Comparison of ENCODE assay signal across 1 cellular context in genomic region chr18:46388295-46388694, GRCh38.
TF ChIP-seq lines count a peak whose summit lies in the region.

No MANE protein-coding gene starts in this region.

TF ChIP-seq in GM23338, 12 proteins besides CTCF, POLR2A, EP300 and RAD21 (continued from another document):
- TF ChIP-seq, protein P1, sequence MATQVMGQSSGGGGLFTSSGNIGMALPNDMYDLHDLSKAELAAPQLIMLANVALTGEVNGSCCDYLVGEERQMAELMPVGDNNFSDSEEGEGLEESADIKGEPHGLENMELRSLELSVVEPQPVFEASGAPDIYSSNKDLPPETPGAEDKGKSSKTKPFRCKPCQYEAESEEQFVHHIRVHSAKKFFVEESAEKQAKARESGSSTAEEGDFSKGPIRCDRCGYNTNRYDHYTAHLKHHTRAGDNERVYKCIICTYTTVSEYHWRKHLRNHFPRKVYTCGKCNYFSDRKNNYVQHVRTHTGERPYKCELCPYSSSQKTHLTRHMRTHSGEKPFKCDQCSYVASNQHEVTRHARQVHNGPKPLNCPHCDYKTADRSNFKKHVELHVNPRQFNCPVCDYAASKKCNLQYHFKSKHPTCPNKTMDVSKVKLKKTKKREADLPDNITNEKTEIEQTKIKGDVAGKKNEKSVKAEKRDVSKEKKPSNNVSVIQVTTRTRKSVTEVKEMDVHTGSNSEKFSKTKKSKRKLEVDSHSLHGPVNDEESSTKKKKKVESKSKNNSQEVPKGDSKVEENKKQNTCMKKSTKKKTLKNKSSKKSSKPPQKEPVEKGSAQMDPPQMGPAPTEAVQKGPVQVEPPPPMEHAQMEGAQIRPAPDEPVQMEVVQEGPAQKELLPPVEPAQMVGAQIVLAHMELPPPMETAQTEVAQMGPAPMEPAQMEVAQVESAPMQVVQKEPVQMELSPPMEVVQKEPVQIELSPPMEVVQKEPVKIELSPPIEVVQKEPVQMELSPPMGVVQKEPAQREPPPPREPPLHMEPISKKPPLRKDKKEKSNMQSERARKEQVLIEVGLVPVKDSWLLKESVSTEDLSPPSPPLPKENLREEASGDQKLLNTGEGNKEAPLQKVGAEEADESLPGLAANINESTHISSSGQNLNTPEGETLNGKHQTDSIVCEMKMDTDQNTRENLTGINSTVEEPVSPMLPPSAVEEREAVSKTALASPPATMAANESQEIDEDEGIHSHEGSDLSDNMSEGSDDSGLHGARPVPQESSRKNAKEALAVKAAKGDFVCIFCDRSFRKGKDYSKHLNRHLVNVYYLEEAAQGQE (IDR thresholded peaks at IDR 0.05; ENCODE audit: unreplicated experiment), result no peak
- TF ChIP-seq, protein P2, sequence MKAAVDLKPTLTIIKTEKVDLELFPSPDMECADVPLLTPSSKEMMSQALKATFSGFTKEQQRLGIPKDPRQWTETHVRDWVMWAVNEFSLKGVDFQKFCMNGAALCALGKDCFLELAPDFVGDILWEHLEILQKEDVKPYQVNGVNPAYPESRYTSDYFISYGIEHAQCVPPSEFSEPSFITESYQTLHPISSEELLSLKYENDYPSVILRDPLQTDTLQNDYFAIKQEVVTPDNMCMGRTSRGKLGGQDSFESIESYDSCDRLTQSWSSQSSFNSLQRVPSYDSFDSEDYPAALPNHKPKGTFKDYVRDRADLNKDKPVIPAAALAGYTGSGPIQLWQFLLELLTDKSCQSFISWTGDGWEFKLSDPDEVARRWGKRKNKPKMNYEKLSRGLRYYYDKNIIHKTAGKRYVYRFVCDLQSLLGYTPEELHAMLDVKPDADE (IDR thresholded peaks at IDR 0.05), result no peak
- TF ChIP-seq ZNF331 (CRISPR knock-in tag; IDR thresholded peaks at IDR 0.05; ENCODE audit: low read depth) (no peak), NANOG (IDR thresholded peaks at IDR 0.05; ENCODE audit: borderline replicate concordance) (no peak), POLR2AphosphoS5 (IDR thresholded peaks at IDR 0.05; ENCODE audit: low read depth) (no peak), CREB1 (CRISPR knock-in tag; IDR thresholded peaks at IDR 0.05; ENCODE audit: low read depth) (no peak)
